ENCODE assay signal across 8 cellular contexts in genomic region chr18:45670281-45670962, GRCh38. TPM values are rescaled to one million over a fixed set of nuclear protein-coding genes. Genes with fewer than 3 reads are reported as not detected.
A peak's percentile ranks its signal among the peaks of the same experiment; 100 is the strongest.
DNase-seq lines count a peak whose midpoint lies in the region; ATAC-seq, FAIRE-seq and TF ChIP-seq lines count a peak whose summit lies in the region.

No MANE protein-coding gene starts in this region.

- TF ChIP-seq EP300 in GM12878 (IDR thresholded peaks at IDR 0.05; ENCODE audit: borderline replicate concordance in 1 of 2, control insufficient read depth in 1 of 2, low read depth in 2 of 2, low read length in 2 of 2) = no peak

- peaks cover 18% of the 10 kb centered on the region for H3K4me1 ChIP-seq in GM12878 (ENCODE audit: control insufficient read depth, insufficient read depth, low read length)

- peak; percentile 31 for FAIRE-seq in GM12878 (lab: Jason Lieb, UNC)

- H3K9me3 ChIP-seq in GM12878 (replicated peaks; ENCODE audit: control insufficient read depth, insufficient read depth, low read length) = no peaks in the 10 kb centered on the region

- in situ Hi-C loops in GM12878 (cut with MboI) = no loop called here

- SMC1A ChIA-PET in GM12878 (lab: Charles Lee; ENCODE audit: uncharacterized antibody, unreplicated experiment) = interaction anchor here (0.6 to 2.2 kb wide), 2 partner anchors 17 to 75 kb away, joined by 3 to 14 read pairs; no protein-coding TSS in a partner anchor

- H3K79me2 ChIP-seq in GM12878 (ENCODE audit: control insufficient read depth, insufficient read depth, low read length) = no peaks in the 10 kb centered on the region

- WGBS in GM12878 (ENCODE audit: insufficient coverage, insufficient replicate concordance, low lambda C conversion rate, missing lambda C conversion rate) = 36% methylated on average over 14 of the region's 14 CpGs

- H3K4me2 ChIP-seq in GM12878 (ENCODE audit: control insufficient read depth, insufficient read depth) = peak overlapping the region; percentile 54

- TF ChIP-seq CTCF in GM12878 (IDR thresholded peaks at IDR 0.05 in 2 of 3, conservative IDR thresholded peaks at IDR 0.05 in 1 of 3; ENCODE audit: control insufficient read depth in 2 of 3, extremely low read depth in 1 of 3, insufficient read depth in 1 of 3, low read depth in 3 of 3, low read length in 3 of 3) (no peak), dorsolateral prefrontal cortex (IDR thresholded peaks at IDR 0.05 in 54 of 56, conservative IDR thresholded peaks at IDR 0.05 in 2 of 56; ENCODE audit: low read depth in 1 of 56, partially characterized antibody in 56 of 56) (no peak)

- H3K9ac ChIP-seq in GM12878 (ENCODE audit: control insufficient read depth, insufficient read depth, low read length) = no peak overlapping the region

- no TSS peak for BruUV-seq in GM12878 (replicated peaks; lab: Mats Ljungman, UMichigan)

- H3K27ac ChIP-seq in GM12878 (ENCODE audit: control insufficient read depth, insufficient read depth) = no peak overlapping the region
- H3K27ac ChIP-seq in dorsolateral prefrontal cortex = no peak overlapping the region

- peak; percentile 41 for ATAC-seq in GM21367 (IDR thresholded peaks at IDR 0.05; ENCODE audit: unreplicated experiment)
- peak; percentile 28; the same call in 1 of the 3 replicates for ATAC-seq in GM12878
- ATAC-seq in sciatic nerve = peak; percentile 88
- no peak for ATAC-seq in HG03039 (IDR thresholded peaks at IDR 0.05; ENCODE audit: unreplicated experiment)
- ATAC-seq in HG03571 (IDR thresholded peaks at IDR 0.05; ENCODE audit: unreplicated experiment) = no peak

- H3K27me3 ChIP-seq in GM12878 (replicated peaks in 1 of 2; ENCODE audit: control insufficient read depth in 2 of 2, insufficient read depth in 2 of 2, low read length in 1 of 2) (no peaks in the 10 kb centered on the region), dorsolateral prefrontal cortex (no peaks in the 10 kb centered on the region)

- RAD21 ChIA-PET in GM12878 (lab: Charles Lee; ENCODE audit: unreplicated experiment) = interaction anchor here (0.7 to 1.6 kb wide), 2 partner anchors 16 to 18 kb away, joined by 3 to 10 read pairs; no protein-coding TSS in a partner anchor

- CTCF ChIA-PET in GM12878 (lab: Yijun Ruan, JAX) = interaction anchor here (0.6 to 9.9 kb wide), 9 partner anchors 13 to 420 kb away, joined by 3 to 165 read pairs (median 4); no protein-coding TSS in a partner anchor

- DNase-seq in OCI-M1 (lab: John Stamatoyannopoulos, UW) (peak; percentile 96), GM12878 (ENCODE audit: low read depth, low spot score) (no peak), sciatic nerve (ENCODE audit: low spot score) (no peak), SHP77 (lab: John Stamatoyannopoulos, UW) (no peak), dorsolateral prefrontal cortex (no peak)

- no peaks in the 10 kb centered on the region for H3K36me3 ChIP-seq in GM12878 (ENCODE audit: control insufficient read depth in 2 of 2, insufficient read depth in 2 of 2, low read length in 1 of 2)

- TF ChIP-seq RAD21 in GM12878 (IDR thresholded peaks at IDR 0.05; ENCODE audit: insufficient read depth, low read depth, low read length) = no peak

- H2AFZ ChIP-seq in GM12878 (ENCODE audit: control insufficient read depth, low read depth, low read length) = peak overlapping the region; percentile 68

- H3K4me3 ChIP-seq in GM12878 (no peak overlapping the region), dorsolateral prefrontal cortex (no peak overlapping the region)

- POLR2A ChIA-PET in GM12878 (lab: Charles Lee) = interaction anchor here (0.8 kb wide), 1 partner anchor 18 kb away, joined by 4 read pairs; no protein-coding TSS in a partner anchor

- no peaks in the 10 kb centered on the region for H4K20me1 ChIP-seq in GM12878 (ENCODE audit: control insufficient read depth, insufficient read depth)

- TF ChIP-seq POLR2A in GM12878 (IDR thresholded peaks at IDR 0.05; ENCODE audit: low read depth, low read length) = no peak

- intact Hi-C loops in GM12878 (cut with micrococcal nuclease; ENCODE audit: unreplicated experiment) (no loop called here), sciatic nerve (cut with DNase I) (no loop called here), dorsolateral prefrontal cortex (cut with DNase I) (no loop called here)

TF ChIP-seq in GM12878, 131 proteins besides CTCF, POLR2A, EP300 and RAD21 (continues in another document):
- TF ChIP-seq CHD4 (IDR thresholded peaks at IDR 0.05) (no peak), CBX5 (IDR thresholded peaks at IDR 0.05; ENCODE audit: low read depth) (no peak), MAX (IDR thresholded peaks at IDR 0.05; ENCODE audit: low read depth, low read length) (no peak), BCLAF1 (IDR thresholded peaks at IDR 0.05) (no peak), ZNF274 (IDR thresholded peaks at IDR 0.05; ENCODE audit: insufficient read depth, insufficient read length) (no peak), TCF3 (IDR thresholded peaks at IDR 0.05; ENCODE audit: borderline replicate concordance, insufficient read depth, low read depth, low read length) (no peak), NFYA (IDR thresholded peaks at IDR 0.05; ENCODE audit: borderline replicate concordance, low read depth, low read length) (no peak), CBFB (IDR thresholded peaks at IDR 0.05; ENCODE audit: low read depth) (no peak), ZNF207 (IDR thresholded peaks at IDR 0.05; ENCODE audit: borderline replicate concordance) (no peak), CBX3 (IDR thresholded peaks at IDR 0.05; ENCODE audit: borderline replicate concordance, low read depth) (no peak), TAF1 (IDR thresholded peaks at IDR 0.05; ENCODE audit: borderline replicate concordance, low read depth, low read length) (no peak)

RNA-seq across cellular contexts. Expression of gene SLC14A1, which starts 53.6 kb away (rescaled TPM):
- 1.7 and 2.2 TPM in 2 replicates for total RNA-seq in GM12878 (2013; cell fraction: nucleolus; rRNA removed)
- total RNA-seq in GM12878 (2014; rRNA removed) (0.06 TPM in 1 of 2 replicates, not detected in the other), GM12878 (2014; rRNA removed; fragmentation: Illumina TruSeq; extraction: Trizol) (0.09 TPM in 1 of 2 replicates, not detected in the other), GM12878 (2021) (not detected in 2 replicates), sciatic nerve (5.5 TPM), dorsolateral prefrontal cortex (100 to 1,000 TPM in 48 of 120 experiments, 10 to 100 TPM in 71, 1 to 10 TPM in 1; 3.8 to 270 (median 89.5) TPM)
- 0.34 TPM for polyA plus RNA-seq in GM12878 (2011; ENCODE audit: low read depth)
- polyA plus RNA-seq in GM12878 (2011; rRNA removed) (0.67 and 1.3 TPM in 2 replicates), GM12878 (2014; fragmentation: Illumina TruSeq; extraction: Trizol) (0.10 and 0.26 TPM in 2 replicates), GM12878 (2014; fragmentation: Nextera tagmentation; extraction: Ambion mirVana) (under 1 TPM; 0.06 to 0.09 TPM), GM12878 (2014; rRNA removed) (0.10 TPM in 1 of 2 replicates, not detected in the other), GM12878 (2016; fragmentation: Nextera tagmentation; extraction: Ambion mirVana) (under 1 TPM in 1 of 2 experiments, not detected in 1; 0.37 TPM)
- polyA plus RNA-seq in GM12878 (2011; cell fraction: cytosol; rRNA removed) = 0.38 and 0.81 TPM in 2 replicates
- 1.5 and 3.6 TPM in 2 replicates for polyA plus RNA-seq in GM12878 (2011; cell fraction: nucleus; rRNA removed)
- 0.70 and 0.80 TPM in 2 replicates for polyA plus RNA-seq in GM12878 (2012)
- polyA minus RNA-seq in GM12878 (2011; rRNA and poly(A)+ RNA removed) = 2.6 and 2.7 TPM in 2 replicates
- polyA minus RNA-seq in GM12878 (2011; cell fraction: cytosol; rRNA and poly(A)+ RNA removed) = not detected in 2 replicates
- 0.96 and 1.7 TPM in 2 replicates for polyA minus RNA-seq in GM12878 (2011; cell fraction: nucleus; rRNA and poly(A)+ RNA removed)

RNA-seq across cellular contexts. Expression of gene SLC14A2, which starts 55.1 kb away (rescaled TPM):
- total RNA-seq in GM12878 (2013; cell fraction: nucleolus; rRNA removed) = 0.15 TPM in 1 of 2 replicates, not detected in the other
- 0.11 TPM in 1 of 2 replicates, not detected in the other for total RNA-seq in GM12878 (2014; rRNA removed)
- not detected in 2 replicates for total RNA-seq in GM12878 (2014; rRNA removed; fragmentation: Illumina TruSeq; extraction: Trizol)
- 0.05 TPM in 1 of 2 replicates, not detected in the other for total RNA-seq in GM12878 (2021)
- 0.04 TPM for polyA plus RNA-seq in GM12878 (2011; ENCODE audit: low read depth)
- 0.03 and 0.04 TPM in 2 replicates for polyA plus RNA-seq in GM12878 (2011; rRNA removed)
- 0.07 and 0.12 TPM in 2 replicates for polyA plus RNA-seq in GM12878 (2011; cell fraction: cytosol; rRNA removed)
- polyA plus RNA-seq in GM12878 (2011; cell fraction: nucleus; rRNA removed) = 0.09 and 0.16 TPM in 2 replicates
- 0.01 TPM in 1 of 2 replicates, not detected in the other for polyA plus RNA-seq in GM12878 (2012)
- polyA plus RNA-seq in GM12878 (2014; fragmentation: Illumina TruSeq; extraction: Trizol) = 0.03 TPM in 1 of 2 replicates, not detected in the other
- not detected for polyA plus RNA-seq in GM12878 (2014; fragmentation: Nextera tagmentation; extraction: Ambion mirVana)
- 0.01 and 0.04 TPM in 2 replicates for polyA plus RNA-seq in GM12878 (2014; rRNA removed)
- polyA plus RNA-seq in GM12878 (2016; fragmentation: Nextera tagmentation; extraction: Ambion mirVana) = not detected
- polyA minus RNA-seq in GM12878 (2011; rRNA and poly(A)+ RNA removed) = not detected in 2 replicates
- not detected in 2 replicates for polyA minus RNA-seq in GM12878 (2011; cell fraction: cytosol; rRNA and poly(A)+ RNA removed)
- polyA minus RNA-seq in GM12878 (2011; cell fraction: nucleus; rRNA and poly(A)+ RNA removed) = not detected in 2 replicates
- 0.40 TPM for total RNA-seq in sciatic nerve
- under 1 TPM in 58 of 120 experiments, not detected in 62; 0.10 to 0.91 (median 0.30) TPM for total RNA-seq in dorsolateral prefrontal cortex

Comparison
In these comparisons a context has a peak if more than half of its experiments do, and no peak if none do; other contexts are left out.
1. ATAC-seq: peak in GM21367 (single experiment), GM12878 (single experiment) and sciatic nerve (single experiment); none in HG03039 (single experiment) and HG03571 (single experiment).